31 cellular contexts compared by ENCODE assay signal in the genomic region with DNA sequence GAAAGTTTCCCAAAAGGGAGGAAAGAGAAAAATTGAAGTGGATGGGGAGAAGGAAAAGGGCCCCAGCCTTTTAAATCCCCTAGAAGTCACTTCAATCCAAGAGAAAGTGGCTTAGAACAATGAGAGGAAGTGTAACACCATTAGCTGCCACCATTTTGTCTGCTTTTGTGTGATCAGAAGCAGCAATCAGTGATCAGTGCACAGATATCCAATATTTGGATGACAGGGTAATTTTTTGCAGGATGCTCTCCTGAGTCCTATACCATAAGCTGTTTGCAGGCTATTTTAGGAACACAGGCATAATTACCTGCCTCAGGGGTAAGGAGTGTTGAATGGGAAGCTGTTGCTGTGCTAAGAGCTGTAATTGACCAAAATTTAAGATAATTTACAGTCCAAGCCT. TPM values are rescaled to one million over a fixed set of nuclear protein-coding genes. Genes with fewer than 3 reads are reported as not detected.
"Had no signal": no experiment of that assay in that cellular context is flagged by ENCODE, and none has a peak within 500 bp of the region (broad histone marks: within the 10 kb centered on the region; RNA-seq: fewer than 3 reads in every experiment).

No MANE protein-coding gene starts in this region.

- H3K4me3 Mint-ChIP-seq: activated B cell treated with CpG ODN at 0.5 μM for 24 hours; activated CD8-positive, alpha-beta T cell treated with anti-CD3 and anti-CD28 coated beads for 36 hours; activated naive CD4-positive, alpha-beta T cell treated with anti-CD3 and anti-CD28 coated beads for 36 hours; activated naive CD4-positive, alpha-beta T cell treated with anti-CD3 and anti-CD28 coated beads, Interleukin-2, amount 50 U/mL, for 24 hours; activated naive CD8-positive, alpha-beta T cell treated with anti-CD3 and anti-CD28 coated beads for 36 hours; activated naive CD8-positive, alpha-beta T cell treated with anti-CD3 and anti-CD28 coated beads, Interleukin-2, amount 50 U/mL, for 24 hours; activated T-cell treated with anti-CD3 and anti-CD28 coated beads, Interleukin-2, amount 50 U/mL, for 4 hours; effector memory CD8-positive, alpha-beta T cell; T-helper 2 cell treated with Interferon-gamma antibody and Interleukin-4, amounts not matched to agents 5 μg/mL and 100 μg/mL, for 36 hours had no signal

- DNase-seq: activated B cell treated with CpG ODN at 0.5 μM for 24 hours; activated CD4-positive, alpha-beta T cell treated with anti-CD3 and anti-CD28 coated beads for 48 hours; activated CD4-positive, alpha-beta T cell treated with anti-CD3 and anti-CD28 coated beads, Interleukin-2, amount 50 U/mL, for 1 hour; activated CD4-positive, alpha-beta T cell treated with anti-CD3 and anti-CD28 coated beads, Interleukin-2, amount 50 U/mL, for 48 hours; activated CD8-positive, alpha-beta memory T cell treated with anti-CD3 and anti-CD28 coated beads for 24 hours; activated CD8-positive, alpha-beta T cell treated with anti-CD3 and anti-CD28 coated beads for 36 hours; activated effector memory CD4-positive, alpha-beta T cell treated with anti-CD3 and anti-CD28 coated beads, Interleukin-2, amount 50 U/mL, for 16 hours; activated naive CD4-positive, alpha-beta T cell treated with anti-CD3 and anti-CD28 coated beads for 36 hours; activated naive CD8-positive, alpha-beta T cell treated with anti-CD3 and anti-CD28 coated beads for 36 hours; activated naive CD8-positive, alpha-beta T cell treated with anti-CD3 and anti-CD28 coated beads, Interleukin-2, amount 50 U/mL, for 24 hours; activated T-cell treated with anti-CD3 and anti-CD28 coated beads, Interleukin-2, amount 50 U/mL, for 4 hours; adrenal gland; amygdala; aorta; body of pancreas; caudate nucleus; cortex of kidney; dermis blood vessel endothelial cell; effector CD4-positive, alpha-beta T cell; effector memory CD8-positive, alpha-beta T cell; esophagus squamous epithelium; foreskin fibroblast; head of caudate nucleus; hippocampal formation; T1000; WERI-Rb-1 had no signal

- ATAC-seq: activated CD4-positive, CD25-positive, alpha-beta regulatory T cell treated with anti-CD3 and anti-CD28 coated beads, Interleukin-2, amount 50 U/mL, for 24 hours; activated CD8-positive, alpha-beta T cell treated with anti-CD3 and anti-CD28 coated beads for 36 hours; activated naive CD8-positive, alpha-beta T cell treated with anti-CD3 and anti-CD28 coated beads, Interleukin-2, amount 50 U/mL, for 24 hours; activated T-cell treated with anti-CD3 and anti-CD28 coated beads, Interleukin-2, amount 50 U/mL, for 4 hours; body of pancreas; effector memory CD8-positive, alpha-beta T cell had no signal

- H3K4me1 Mint-ChIP-seq: activated naive CD8-positive, alpha-beta T cell treated with anti-CD3 and anti-CD28 coated beads for 36 hours had no signal

- H3K27me3 Mint-ChIP-seq: activated B cell treated with CpG ODN at 0.5 μM for 24 hours; activated CD8-positive, alpha-beta T cell treated with anti-CD3 and anti-CD28 coated beads for 36 hours; activated naive CD4-positive, alpha-beta T cell treated with anti-CD3 and anti-CD28 coated beads, Interleukin-2, amount 50 U/mL, for 24 hours; activated naive CD8-positive, alpha-beta T cell treated with anti-CD3 and anti-CD28 coated beads for 36 hours; activated naive CD8-positive, alpha-beta T cell treated with anti-CD3 and anti-CD28 coated beads, Interleukin-2, amount 50 U/mL, for 24 hours; effector memory CD8-positive, alpha-beta T cell had no signal

- H3K27ac Mint-ChIP-seq: activated B cell treated with CpG ODN at 0.5 μM for 24 hours; activated CD8-positive, alpha-beta T cell treated with anti-CD3 and anti-CD28 coated beads for 36 hours; activated naive CD4-positive, alpha-beta T cell treated with anti-CD3 and anti-CD28 coated beads for 36 hours; activated naive CD4-positive, alpha-beta T cell treated with anti-CD3 and anti-CD28 coated beads, Interleukin-2, amount 50 U/mL, for 24 hours; activated naive CD8-positive, alpha-beta T cell treated with anti-CD3 and anti-CD28 coated beads for 36 hours; activated naive CD8-positive, alpha-beta T cell treated with anti-CD3 and anti-CD28 coated beads, Interleukin-2, amount 50 U/mL, for 24 hours; activated T-helper 2 cell treated with anti-CD3 and anti-CD28 coated beads, Interferon-gamma antibody, Interleukin-2, Interleukin-4, amounts not matched to agents 10 μg/mL and 5 μg/mL and 100 μg/mL, durations not matched to agents 14 hours and 24 hours and 36 hours; T-helper 2 cell treated with Interferon-gamma antibody and Interleukin-4, amounts not matched to agents 5 μg/mL and 100 μg/mL, for 36 hours had no signal

- H3K36me3 ChIP-seq: WERI-Rb-1 had no signal

- H3K9me3 ChIP-seq: body of pancreas, esophagus squamous epithelium had no signal

- H3K27me3 ChIP-seq: adrenal gland, body of pancreas, esophagus squamous epithelium had no signal

- H3K4me3 ChIP-seq: adrenal gland, body of pancreas, esophagus squamous epithelium had no signal

- H3K9me3 Mint-ChIP-seq: effector memory CD8-positive, alpha-beta T cell had no signal

- H3K27ac ChIP-seq: adrenal gland, body of pancreas, epithelial cell of prostate, esophagus squamous epithelium, WERI-Rb-1 had no signal

- H3K4me1 ChIP-seq: adrenal gland, body of pancreas, esophagus squamous epithelium had no signal

RNA-seq across cellular contexts. Expression of a gene that starts 47.7 kb away (rescaled TPM):
- total RNA-seq: activated B cell treated with CpG ODN at 0.5 μM for 24 hours; activated CD8-positive, alpha-beta T cell treated with anti-CD3 and anti-CD28 coated beads for 36 hours; activated naive CD4-positive, alpha-beta T cell treated with anti-CD3 and anti-CD28 coated beads for 36 hours; activated naive CD8-positive, alpha-beta T cell treated with anti-CD3 and anti-CD28 coated beads for 36 hours; activated T-helper 2 cell treated with anti-CD3 and anti-CD28 coated beads, Interferon-gamma antibody, Interleukin-2, Interleukin-4, amounts not matched to agents 10 μg/mL and 5 μg/mL and 100 μg/mL, durations not matched to agents 14 hours and 24 hours and 36 hours had no signal
